Comparison of ENCODE assay signal across 8 cellular contexts in the genomic region with DNA sequence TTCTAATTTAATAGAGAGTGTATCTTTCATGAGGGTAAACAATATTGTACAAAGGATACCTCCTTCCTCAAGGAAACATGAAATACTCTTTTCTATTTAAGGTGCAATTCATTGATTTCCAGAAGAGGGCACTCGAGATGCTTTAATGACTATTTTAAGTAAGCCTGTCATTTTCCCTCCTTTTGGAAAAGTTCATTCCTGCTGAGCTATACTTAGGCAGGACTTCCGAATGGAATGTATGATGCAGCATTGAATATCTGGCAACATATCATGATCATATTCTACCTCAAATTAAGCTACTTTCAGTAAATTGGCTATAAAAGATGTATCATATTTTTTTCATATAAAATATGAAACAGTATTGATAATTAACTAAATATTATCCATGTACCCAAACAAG. TPM values are rescaled to one million over a fixed set of nuclear protein-coding genes. Genes with fewer than 3 reads are reported as not detected.
DNase-seq lines count a peak whose midpoint lies in the region; ATAC-seq, FAIRE-seq and TF ChIP-seq lines count a peak whose summit lies in the region.

No MANE protein-coding gene starts in this region.

- no peaks in the 10 kb centered on the region for H3K4me1 Mint-ChIP-seq in activated T-helper 17 cell treated with anti-CD3 and anti-CD28 coated beads, Interleukin-2, amount 50 U/mL, for 72 hours

- no peak overlapping the region for H3K9ac ChIP-seq in kidney (ENCODE audit: low read length in 2 of 2)

- H3K4me3 ChIP-seq in body of pancreas (no peak overlapping the region), kidney (ENCODE audit: low read length in 2 of 2) (no peak overlapping the region), upper lobe of right lung (no peak overlapping the region)

- H3K4me3 Mint-ChIP-seq in activated T-helper 17 cell treated with anti-CD3 and anti-CD28 coated beads, Interleukin-2, amount 50 U/mL, for 72 hours, result no peak overlapping the region

- peak; percentile 74 for ATAC-seq in body of pancreas
- peak; percentile 59 for ATAC-seq in upper lobe of right lung
- ATAC-seq in activated T-helper 17 cell treated with anti-CD3 and anti-CD28 coated beads, Interleukin-2, amount 50 U/mL, for 72 hours (replicated peaks), result no peak
- ATAC-seq in GM21619 (IDR thresholded peaks at IDR 0.05; ENCODE audit: unreplicated experiment), result no peak

- intact Hi-C loops in body of pancreas (cut with DNase I), result loop anchor here (10.0 kb wide), 1 partner anchor 217 kb away; no protein-coding TSS in a partner anchor
- intact Hi-C loops in kidney (cut with DNase I), result loop anchor here (10.0 kb wide), 1 partner anchor 57 kb away; no protein-coding TSS in a partner anchor
- intact Hi-C loops in upper lobe of right lung (cut with DNase I), result loop anchor here (5.0 kb wide), 1 partner anchor 60 kb away; no protein-coding TSS in a partner anchor

- no peak for TF ChIP-seq POLR2A in body of pancreas (IDR thresholded peaks at IDR 0.05)

- H3K27me3 ChIP-seq in body of pancreas, result no peaks in the 10 kb centered on the region
- H3K27me3 ChIP-seq in upper lobe of right lung, result no peaks in the 10 kb centered on the region

- DNase-seq in NCI-H2171 treated with DMSO at 0.1 percent for 48 hours (lab: John Stamatoyannopoulos, UW) (peak; percentile 65), NCI-H2171 (lab: John Stamatoyannopoulos, UW) (no peak), NCI-H226 (peak; percentile 38), body of pancreas (peak in 1 of 4 donors; percentile 12), kidney (no peak), upper lobe of right lung (no peak)

- H3K27ac ChIP-seq in body of pancreas (no peak overlapping the region), kidney (ENCODE audit: low read depth in 2 of 2, low read length in 2 of 2) (no peak overlapping the region), upper lobe of right lung (no peak overlapping the region)

- H3K4me1 ChIP-seq in body of pancreas (no peaks in the 10 kb centered on the region), kidney (ENCODE audit: control insufficient read depth in 1 of 2, insufficient read depth in 1 of 2, low read depth in 1 of 2, low read length in 2 of 2) (no peaks in the 10 kb centered on the region), upper lobe of right lung (no peaks in the 10 kb centered on the region)

- TF ChIP-seq CTCF in body of pancreas (IDR thresholded peaks at IDR 0.05) (peak; percentile 12 to 74 (median 64)), kidney (IDR thresholded peaks at IDR 0.05; ENCODE audit: borderline replicate concordance, extremely low read depth, insufficient read depth) (peak; percentile 61), upper lobe of right lung (IDR thresholded peaks at IDR 0.05) (peak; percentile 69)

- H3K36me3 Mint-ChIP-seq in activated T-helper 17 cell treated with anti-CD3 and anti-CD28 coated beads, Interleukin-2, amount 50 U/mL, for 72 hours (ENCODE audit: low read depth), result peaks cover 13% of the 10 kb centered on the region

- no peak overlapping the region for H3K27ac Mint-ChIP-seq in activated T-helper 17 cell treated with anti-CD3 and anti-CD28 coated beads, Interleukin-2, amount 50 U/mL, for 72 hours

- peak; percentile 87 for FAIRE-seq in kidney (lab: Jason Lieb, UNC)

- peaks cover 0 to 2% of the 10 kb centered on the region in 2 donors for H3K36me3 ChIP-seq in body of pancreas (replicated peaks in 1 of 2; ENCODE audit: insufficient read depth in 1 of 2, low read depth in 2 of 2)
- peaks cover 5 to 6% of the 10 kb centered on the region in 2 donors for H3K36me3 ChIP-seq in kidney (ENCODE audit: control insufficient read depth in 1 of 2, insufficient read depth in 2 of 2, low read length in 2 of 2)
- peaks cover 54% of the 10 kb centered on the region for H3K36me3 ChIP-seq in upper lobe of right lung

- WGBS in body of pancreas, 2 donors, result 2 to 4% methylated on average over 2 of the region's 2 CpGs

- no peaks in the 10 kb centered on the region for H3K9me3 ChIP-seq in body of pancreas
- no peaks in the 10 kb centered on the region for H3K9me3 ChIP-seq in kidney (ENCODE audit: control insufficient read depth in 1 of 2, low read length in 2 of 2)
- no peaks in the 10 kb centered on the region for H3K9me3 ChIP-seq in upper lobe of right lung

- H3K27me3 Mint-ChIP-seq in activated T-helper 17 cell treated with anti-CD3 and anti-CD28 coated beads, Interleukin-2, amount 50 U/mL, for 72 hours, result peaks cover 6% of the 10 kb centered on the region

- H3K9me3 Mint-ChIP-seq in activated T-helper 17 cell treated with anti-CD3 and anti-CD28 coated beads, Interleukin-2, amount 50 U/mL, for 72 hours, result no peaks in the 10 kb centered on the region

RNA-seq across cellular contexts. Expression of gene DST, which starts 5.0 kb away (rescaled TPM):
- total RNA-seq in body of pancreas (100 to 1,000 TPM; 105 to 117 TPM), kidney (259 TPM), upper lobe of right lung (450 TPM)
- 68.2 TPM for polyA plus RNA-seq in kidney (ENCODE audit: insufficient read depth, low read depth, low replicate concordance)
- total RNA-seq in activated T-helper 17 cell treated with anti-CD3 and anti-CD28 coated beads, Interleukin-2, amount 50 U/mL, for 72 hours, result 10 to 100 TPM; 15.4 to 36.6 TPM

Comparison
In these comparisons a context has a peak if more than half of its experiments do, and no peak if none do; other contexts are left out.
1. DNase-seq: peak in NCI-H2171 treated with DMSO at 0.1 percent for 48 hours (single experiment) and NCI-H226 (single experiment); none in NCI-H2171 (single experiment), kidney (single experiment) and upper lobe of right lung (single experiment).
2. ATAC-seq: peak in body of pancreas (single experiment) and upper lobe of right lung (single experiment); none in activated T-helper 17 cell treated with anti-CD3 and anti-CD28 coated beads, Interleukin-2, amount 50 U/mL, for 72 hours (single experiment) and GM21619 (single experiment).
3. Peak in every context shown above with its lines, with median percentiles within 50 percentile points of each other: CTCF ChIP-seq.